ENCODE assay signal across 1 cellular context in genomic region chr15:99174567-99174966, GRCh38.
TF ChIP-seq lines count a peak whose summit lies in the region.

No MANE protein-coding gene starts in this region.

TF ChIP-seq in K562, 482 proteins besides CTCF, POLR2A, EP300 and RAD21 (continued from another document):
- TF ChIP-seq, protein P1, sequence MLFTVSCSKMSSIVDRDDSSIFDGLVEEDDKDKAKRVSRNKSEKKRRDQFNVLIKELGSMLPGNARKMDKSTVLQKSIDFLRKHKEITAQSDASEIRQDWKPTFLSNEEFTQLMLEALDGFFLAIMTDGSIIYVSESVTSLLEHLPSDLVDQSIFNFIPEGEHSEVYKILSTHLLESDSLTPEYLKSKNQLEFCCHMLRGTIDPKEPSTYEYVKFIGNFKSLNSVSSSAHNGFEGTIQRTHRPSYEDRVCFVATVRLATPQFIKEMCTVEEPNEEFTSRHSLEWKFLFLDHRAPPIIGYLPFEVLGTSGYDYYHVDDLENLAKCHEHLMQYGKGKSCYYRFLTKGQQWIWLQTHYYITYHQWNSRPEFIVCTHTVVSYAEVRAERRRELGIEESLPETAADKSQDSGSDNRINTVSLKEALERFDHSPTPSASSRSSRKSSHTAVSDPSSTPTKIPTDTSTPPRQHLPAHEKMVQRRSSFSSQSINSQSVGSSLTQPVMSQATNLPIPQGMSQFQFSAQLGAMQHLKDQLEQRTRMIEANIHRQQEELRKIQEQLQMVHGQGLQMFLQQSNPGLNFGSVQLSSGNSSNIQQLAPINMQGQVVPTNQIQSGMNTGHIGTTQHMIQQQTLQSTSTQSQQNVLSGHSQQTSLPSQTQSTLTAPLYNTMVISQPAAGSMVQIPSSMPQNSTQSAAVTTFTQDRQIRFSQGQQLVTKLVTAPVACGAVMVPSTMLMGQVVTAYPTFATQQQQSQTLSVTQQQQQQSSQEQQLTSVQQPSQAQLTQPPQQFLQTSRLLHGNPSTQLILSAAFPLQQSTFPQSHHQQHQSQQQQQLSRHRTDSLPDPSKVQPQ (CRISPR knock-in tag; IDR thresholded peaks at IDR 0.05; ENCODE audit: borderline replicate concordance) = no peak
- no peak for TF ChIP-seq GABPA (tag; conservative IDR thresholded peaks at IDR 0.05; ENCODE audit: low read depth)
- TF ChIP-seq RBFOX2 (IDR thresholded peaks at IDR 0.05; ENCODE audit: low read depth, low read length) = no peak
- TF ChIP-seq, protein P2, sequence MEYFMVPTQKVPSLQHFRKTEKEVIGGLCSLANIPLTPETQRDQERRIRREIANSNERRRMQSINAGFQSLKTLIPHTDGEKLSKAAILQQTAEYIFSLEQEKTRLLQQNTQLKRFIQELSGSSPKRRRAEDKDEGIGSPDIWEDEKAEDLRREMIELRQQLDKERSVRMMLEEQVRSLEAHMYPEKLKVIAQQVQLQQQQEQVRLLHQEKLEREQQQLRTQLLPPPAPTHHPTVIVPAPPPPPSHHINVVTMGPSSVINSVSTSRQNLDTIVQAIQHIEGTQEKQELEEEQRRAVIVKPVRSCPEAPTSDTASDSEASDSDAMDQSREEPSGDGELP (CRISPR knock-in tag; IDR thresholded peaks at IDR 0.05; ENCODE audit: borderline replicate concordance) = no peak
- no peak for TF ChIP-seq BCOR (IDR thresholded peaks at IDR 0.05)
- TF ChIP-seq, protein P3, sequence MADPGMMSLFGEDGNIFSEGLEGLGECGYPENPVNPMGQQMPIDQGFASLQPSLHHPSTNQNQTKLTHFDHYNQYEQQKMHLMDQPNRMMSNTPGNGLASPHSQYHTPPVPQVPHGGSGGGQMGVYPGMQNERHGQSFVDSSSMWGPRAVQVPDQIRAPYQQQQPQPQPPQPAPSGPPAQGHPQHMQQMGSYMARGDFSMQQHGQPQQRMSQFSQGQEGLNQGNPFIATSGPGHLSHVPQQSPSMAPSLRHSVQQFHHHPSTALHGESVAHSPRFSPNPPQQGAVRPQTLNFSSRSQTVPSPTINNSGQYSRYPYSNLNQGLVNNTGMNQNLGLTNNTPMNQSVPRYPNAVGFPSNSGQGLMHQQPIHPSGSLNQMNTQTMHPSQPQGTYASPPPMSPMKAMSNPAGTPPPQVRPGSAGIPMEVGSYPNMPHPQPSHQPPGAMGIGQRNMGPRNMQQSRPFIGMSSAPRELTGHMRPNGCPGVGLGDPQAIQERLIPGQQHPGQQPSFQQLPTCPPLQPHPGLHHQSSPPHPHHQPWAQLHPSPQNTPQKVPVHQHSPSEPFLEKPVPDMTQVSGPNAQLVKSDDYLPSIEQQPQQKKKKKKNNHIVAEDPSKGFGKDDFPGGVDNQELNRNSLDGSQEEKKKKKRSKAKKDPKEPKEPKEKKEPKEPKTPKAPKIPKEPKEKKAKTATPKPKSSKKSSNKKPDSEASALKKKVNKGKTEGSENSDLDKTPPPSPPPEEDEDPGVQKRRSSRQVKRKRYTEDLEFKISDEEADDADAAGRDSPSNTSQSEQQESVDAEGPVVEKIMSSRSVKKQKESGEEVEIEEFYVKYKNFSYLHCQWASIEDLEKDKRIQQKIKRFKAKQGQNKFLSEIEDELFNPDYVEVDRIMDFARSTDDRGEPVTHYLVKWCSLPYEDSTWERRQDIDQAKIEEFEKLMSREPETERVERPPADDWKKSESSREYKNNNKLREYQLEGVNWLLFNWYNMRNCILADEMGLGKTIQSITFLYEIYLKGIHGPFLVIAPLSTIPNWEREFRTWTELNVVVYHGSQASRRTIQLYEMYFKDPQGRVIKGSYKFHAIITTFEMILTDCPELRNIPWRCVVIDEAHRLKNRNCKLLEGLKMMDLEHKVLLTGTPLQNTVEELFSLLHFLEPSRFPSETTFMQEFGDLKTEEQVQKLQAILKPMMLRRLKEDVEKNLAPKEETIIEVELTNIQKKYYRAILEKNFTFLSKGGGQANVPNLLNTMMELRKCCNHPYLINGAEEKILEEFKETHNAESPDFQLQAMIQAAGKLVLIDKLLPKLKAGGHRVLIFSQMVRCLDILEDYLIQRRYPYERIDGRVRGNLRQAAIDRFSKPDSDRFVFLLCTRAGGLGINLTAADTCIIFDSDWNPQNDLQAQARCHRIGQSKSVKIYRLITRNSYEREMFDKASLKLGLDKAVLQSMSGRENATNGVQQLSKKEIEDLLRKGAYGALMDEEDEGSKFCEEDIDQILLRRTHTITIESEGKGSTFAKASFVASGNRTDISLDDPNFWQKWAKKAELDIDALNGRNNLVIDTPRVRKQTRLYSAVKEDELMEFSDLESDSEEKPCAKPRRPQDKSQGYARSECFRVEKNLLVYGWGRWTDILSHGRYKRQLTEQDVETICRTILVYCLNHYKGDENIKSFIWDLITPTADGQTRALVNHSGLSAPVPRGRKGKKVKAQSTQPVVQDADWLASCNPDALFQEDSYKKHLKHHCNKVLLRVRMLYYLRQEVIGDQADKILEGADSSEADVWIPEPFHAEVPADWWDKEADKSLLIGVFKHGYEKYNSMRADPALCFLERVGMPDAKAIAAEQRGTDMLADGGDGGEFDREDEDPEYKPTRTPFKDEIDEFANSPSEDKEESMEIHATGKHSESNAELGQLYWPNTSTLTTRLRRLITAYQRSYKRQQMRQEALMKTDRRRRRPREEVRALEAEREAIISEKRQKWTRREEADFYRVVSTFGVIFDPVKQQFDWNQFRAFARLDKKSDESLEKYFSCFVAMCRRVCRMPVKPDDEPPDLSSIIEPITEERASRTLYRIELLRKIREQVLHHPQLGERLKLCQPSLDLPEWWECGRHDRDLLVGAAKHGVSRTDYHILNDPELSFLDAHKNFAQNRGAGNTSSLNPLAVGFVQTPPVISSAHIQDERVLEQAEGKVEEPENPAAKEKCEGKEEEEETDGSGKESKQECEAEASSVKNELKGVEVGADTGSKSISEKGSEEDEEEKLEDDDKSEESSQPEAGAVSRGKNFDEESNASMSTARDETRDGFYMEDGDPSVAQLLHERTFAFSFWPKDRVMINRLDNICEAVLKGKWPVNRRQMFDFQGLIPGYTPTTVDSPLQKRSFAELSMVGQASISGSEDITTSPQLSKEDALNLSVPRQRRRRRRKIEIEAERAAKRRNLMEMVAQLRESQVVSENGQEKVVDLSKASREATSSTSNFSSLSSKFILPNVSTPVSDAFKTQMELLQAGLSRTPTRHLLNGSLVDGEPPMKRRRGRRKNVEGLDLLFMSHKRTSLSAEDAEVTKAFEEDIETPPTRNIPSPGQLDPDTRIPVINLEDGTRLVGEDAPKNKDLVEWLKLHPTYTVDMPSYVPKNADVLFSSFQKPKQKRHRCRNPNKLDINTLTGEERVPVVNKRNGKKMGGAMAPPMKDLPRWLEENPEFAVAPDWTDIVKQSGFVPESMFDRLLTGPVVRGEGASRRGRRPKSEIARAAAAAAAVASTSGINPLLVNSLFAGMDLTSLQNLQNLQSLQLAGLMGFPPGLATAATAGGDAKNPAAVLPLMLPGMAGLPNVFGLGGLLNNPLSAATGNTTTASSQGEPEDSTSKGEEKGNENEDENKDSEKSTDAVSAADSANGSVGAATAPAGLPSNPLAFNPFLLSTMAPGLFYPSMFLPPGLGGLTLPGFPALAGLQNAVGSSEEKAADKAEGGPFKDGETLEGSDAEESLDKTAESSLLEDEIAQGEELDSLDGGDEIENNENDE (IDR thresholded peaks at IDR 0.05; ENCODE audit: low read depth, low read length) = no peak
- TF ChIP-seq, protein P4, sequence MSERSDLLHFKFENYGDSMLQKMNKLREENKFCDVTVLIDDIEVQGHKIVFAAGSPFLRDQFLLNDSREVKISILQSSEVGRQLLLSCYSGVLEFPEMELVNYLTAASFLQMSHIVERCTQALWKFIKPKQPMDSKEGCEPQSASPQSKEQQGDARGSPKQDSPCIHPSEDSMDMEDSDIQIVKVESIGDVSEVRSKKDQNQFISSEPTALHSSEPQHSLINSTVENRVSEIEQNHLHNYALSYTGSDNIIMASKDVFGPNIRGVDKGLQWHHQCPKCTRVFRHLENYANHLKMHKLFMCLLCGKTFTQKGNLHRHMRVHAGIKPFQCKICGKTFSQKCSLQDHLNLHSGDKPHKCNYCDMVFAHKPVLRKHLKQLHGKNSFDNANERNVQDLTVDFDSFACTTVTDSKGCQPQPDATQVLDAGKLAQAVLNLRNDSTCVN (CRISPR knock-in tag; IDR thresholded peaks at IDR 0.05) = no peak
- TF ChIP-seq GABPB2 (CRISPR knock-in tag; conservative IDR thresholded peaks at IDR 0.05) = no peak
- no peak for TF ChIP-seq CBX2 (IDR thresholded peaks at IDR 0.05; ENCODE audit: insufficient read depth, low read length, poor library complexity, severe bottlenecking)
- TF ChIP-seq TCF15 (CRISPR knock-in tag; IDR thresholded peaks at IDR 0.05) = no peak
- TF ChIP-seq FOXA3 (CRISPR knock-in tag; conservative IDR thresholded peaks at IDR 0.05 in 1 of 2, IDR thresholded peaks at IDR 0.05 in 1 of 2) = no peak
- TF ChIP-seq, protein P5, sequence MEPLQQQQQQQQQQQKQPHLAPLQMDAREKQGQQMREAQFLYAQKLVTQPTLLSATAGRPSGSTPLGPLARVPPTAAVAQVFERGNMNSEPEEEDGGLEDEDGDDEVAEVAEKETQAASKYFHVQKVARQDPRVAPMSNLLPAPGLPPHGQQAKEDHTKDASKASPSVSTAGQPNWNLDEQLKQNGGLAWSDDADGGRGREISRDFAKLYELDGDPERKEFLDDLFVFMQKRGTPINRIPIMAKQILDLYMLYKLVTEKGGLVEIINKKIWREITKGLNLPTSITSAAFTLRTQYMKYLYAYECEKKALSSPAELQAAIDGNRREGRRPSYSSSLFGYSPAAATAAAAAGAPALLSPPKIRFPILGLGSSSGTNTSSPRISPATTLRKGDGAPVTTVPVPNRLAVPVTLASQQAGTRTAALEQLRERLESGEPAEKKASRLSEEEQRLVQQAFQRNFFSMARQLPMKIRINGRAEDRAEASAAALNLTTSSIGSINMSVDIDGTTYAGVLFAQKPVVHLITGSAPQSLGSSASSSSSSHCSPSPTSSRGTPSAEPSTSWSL (CRISPR knock-in tag; IDR thresholded peaks at IDR 0.05; ENCODE audit: borderline replicate concordance) = no peak
- TF ChIP-seq POLR3A (IDR thresholded peaks at IDR 0.05; ENCODE audit: borderline replicate concordance, extremely low read depth, insufficient read depth, insufficient read length) = no peak
- TF ChIP-seq LEF1 (IDR thresholded peaks at IDR 0.05) = no peak
